In genomic region chr6:5135783-5136376, GRCh38 we compare ENCODE assay signal across 9 cellular contexts. TPM values are rescaled to one million over a fixed set of nuclear protein-coding genes. Genes with fewer than 3 reads are reported as not detected.
DNase-seq lines count a peak whose midpoint lies in the region; ATAC-seq and TF ChIP-seq lines count a peak whose summit lies in the region.
"Had no signal": no experiment of that assay in that cellular context is flagged by ENCODE, and none has a peak within 500 bp of the region (broad histone marks: within the 10 kb centered on the region; RNA-seq: fewer than 3 reads in every experiment).

No MANE protein-coding gene starts in this region.

- H3K36me3 ChIP-seq in heart right ventricle (no peaks in the 10 kb centered on the region), gastroesophageal sphincter (no peaks in the 10 kb centered on the region)

- no peak for TF ChIP-seq POLR2A in gastroesophageal sphincter (IDR thresholded peaks at IDR 0.05)

- H3K27ac ChIP-seq in heart right ventricle (no peak overlapping the region), gastroesophageal sphincter (no peak overlapping the region)
- H3K27ac ChIP-seq: epithelial cell of prostate had no signal

- peak in 1 of 8 donors; percentile 30 for ATAC-seq in heart right ventricle
- ATAC-seq in Right ventricle myocardium inferior: no peak
- ATAC-seq in gastroesophageal sphincter: no peak
- ATAC-seq in HG03097 (IDR thresholded peaks at IDR 0.05; ENCODE audit: low FRiP score, unreplicated experiment): no peak

- 56 to 59% methylated on average over 9 of the region's 9 CpGs for WGBS in heart right ventricle, 2 donors
- WGBS in gastroesophageal sphincter (ENCODE audit: low coverage in 1 of 2), 2 donors: 44 to 48% methylated on average over 7 to 9 of the region's 9 CpGs

- H3K9me3 ChIP-seq in heart right ventricle (no peaks in the 10 kb centered on the region), gastroesophageal sphincter (no peaks in the 10 kb centered on the region)

- TF ChIP-seq EP300 in gastroesophageal sphincter (IDR thresholded peaks at IDR 0.05): no peak

- DNase-seq in heart right ventricle: no peak
- no peak for DNase-seq in Right ventricle myocardium inferior (ENCODE audit: missing footprints)
- peak; percentile 72 for DNase-seq in NCI-H748 (lab: John Stamatoyannopoulos, UW; ENCODE audit: unreplicated experiment)
- peak; percentile 41 for DNase-seq in activated CD8-positive, alpha-beta memory T cell treated with anti-CD3 and anti-CD28 coated beads, Interleukin-2, amount 50 U/mL, for 4 hours
- DNase-seq in stimulated activated CD4-positive, alpha-beta T cell treated with anti-CD3 and anti-CD28 coated beads, Interleukin-4, amount 100 ng/mL, for 1 hour: peak; percentile 26
- no peak for DNase-seq in midbrain (lab: John Stamatoyannopoulos, UW)

- H3K4me1 ChIP-seq in heart right ventricle (peaks cover 0 to 25% (median 16%) of the 10 kb centered on the region in 9 donors), gastroesophageal sphincter (peaks cover 0 to 23% (median 3%) of the 10 kb centered on the region in 3 donors)

- intact Hi-C loops in heart right ventricle (cut with DNase I) (no loop called here), Right ventricle myocardium inferior (cut with DNase I) (no loop called here)

- H3K4me3 ChIP-seq in heart right ventricle: no peak overlapping the region
- H3K4me3 ChIP-seq in gastroesophageal sphincter: no peak overlapping the region

- peak in 8 of 9 donors; percentile 50 to 68 (median 60) for TF ChIP-seq CTCF in heart right ventricle (IDR thresholded peaks at IDR 0.05)
- TF ChIP-seq CTCF in gastroesophageal sphincter (IDR thresholded peaks at IDR 0.05): peak; percentile 26 to 68 (median 30)

- H3K27me3 ChIP-seq in heart right ventricle: no peaks in the 10 kb centered on the region
- no peaks in the 10 kb centered on the region for H3K27me3 ChIP-seq in gastroesophageal sphincter

RNA-seq across cellular contexts. Expression of gene PPP1R3G, which starts 50.7 kb away (rescaled TPM):
- 10 to 100 TPM in 3 of 10 donors, 1 to 10 TPM in 7; 6.3 to 12.2 (median 9.2) TPM for total RNA-seq in heart right ventricle
- 1 to 10 TPM; 3.8 to 5.5 TPM for polyA plus RNA-seq in heart right ventricle
- 13.1 TPM for total RNA-seq in Right ventricle myocardium inferior
- total RNA-seq in gastroesophageal sphincter: 10 to 100 TPM in 1 of 4 donors, 1 to 10 TPM in 3; 2.2 to 11.8 (median 5.7) TPM

Comparison
In these comparisons a context has a peak if more than half of its experiments do, and no peak if none do; other contexts are left out.
1. DNase-seq: peak in NCI-H748 (single experiment), activated CD8-positive, alpha-beta memory T cell treated with anti-CD3 and anti-CD28 coated beads, Interleukin-2, amount 50 U/mL, for 4 hours (single experiment) and stimulated activated CD4-positive, alpha-beta T cell treated with anti-CD3 and anti-CD28 coated beads, Interleukin-4, amount 100 ng/mL, for 1 hour (single experiment); none in heart right ventricle (0 of 2), Right ventricle myocardium inferior (single experiment) and midbrain (single experiment).